9 cellular contexts compared by ENCODE assay signal in the genomic region with DNA sequence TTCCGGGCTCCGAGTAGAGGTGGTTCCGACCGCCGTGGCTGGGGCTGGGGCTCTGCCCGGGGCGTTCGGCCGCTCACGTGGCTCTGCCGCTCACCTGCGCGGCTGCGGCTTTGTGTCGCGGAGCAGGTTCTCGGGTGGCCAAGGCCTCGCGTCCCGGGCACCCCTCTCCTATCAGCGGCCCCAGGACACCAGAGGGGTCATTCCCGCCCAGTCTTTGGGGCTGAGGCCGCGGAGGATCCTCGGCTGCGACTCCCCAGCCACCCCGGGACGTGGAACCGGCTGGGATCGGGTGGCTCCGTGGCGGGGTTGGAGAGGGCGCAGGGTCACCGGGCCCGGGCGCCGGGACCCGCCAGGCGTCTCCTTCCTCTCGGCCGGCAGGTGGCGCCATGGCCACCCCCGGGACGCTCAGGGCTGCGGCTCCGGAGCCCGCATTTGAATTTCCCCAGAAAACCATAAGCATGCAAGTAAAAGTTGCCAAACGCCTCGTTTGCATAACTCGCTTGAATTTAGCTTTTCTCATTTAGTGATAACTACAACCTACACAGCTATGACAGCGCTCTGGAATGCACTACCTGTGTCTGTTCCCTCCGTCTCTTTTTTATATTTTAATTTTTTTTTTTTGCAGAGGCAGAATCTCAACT. TPM values are rescaled to one million over a fixed set of nuclear protein-coding genes. Genes with fewer than 3 reads are reported as not detected.
DNase-seq lines count a peak whose midpoint lies in the region; ATAC-seq, FAIRE-seq and TF ChIP-seq lines count a peak whose summit lies in the region.
"Had no signal": no experiment of that assay in that cellular context is flagged by ENCODE, and none has a peak within 500 bp of the region (broad histone marks: within the 10 kb centered on the region; RNA-seq: fewer than 3 reads in every experiment).

No MANE protein-coding gene starts in this region.

- no peaks in the 10 kb centered on the region for H3K36me3 ChIP-seq in esophagus (ENCODE audit: control insufficient read depth in 2 of 2, insufficient read depth in 2 of 2, low read length in 1 of 2)
- H3K36me3 ChIP-seq in muscle layer of duodenum (ENCODE audit: control insufficient read depth in 1 of 2, insufficient read depth in 2 of 2, low read length in 2 of 2), result no peaks in the 10 kb centered on the region

- H3K9me3 ChIP-seq in esophagus (ENCODE audit: control insufficient read depth in 2 of 2, insufficient read depth in 1 of 2, low read depth in 1 of 2, low read length in 1 of 2) (no peaks in the 10 kb centered on the region), muscle layer of duodenum (ENCODE audit: control insufficient read depth in 1 of 2, low read length in 2 of 2) (no peaks in the 10 kb centered on the region)

- DNase-seq in COLO829 (ENCODE audit: low spot score) (peak; percentile 63), H54 (ENCODE audit: insufficient read length, low spot score) (peak; percentile 77), NCI-H526 treated with DMSO at 0.1 percent for 48 hours (lab: John Stamatoyannopoulos, UW) (peak; percentile 82), activated T-cell treated with anti-CD3 and anti-CD28 coated beads for 4 hours (peak; percentile 48)
- DNase-seq in stimulated activated CD8-positive, alpha-beta memory T cell treated with anti-CD3 and anti-CD28 coated beads, Interleukin-4, amount 100 ng/mL, for 48 hours, result peak; percentile 76

- H3K4me3 ChIP-seq in esophagus (ENCODE audit: low read depth in 1 of 2, low read length in 2 of 2), result peak overlapping the region; percentile 25 to 29
- peak overlapping the region; percentile 44 to 76 for H3K4me3 ChIP-seq in muscle layer of duodenum (ENCODE audit: low read depth in 1 of 2, low read length in 2 of 2)

- H3K27ac ChIP-seq in esophagus (ENCODE audit: low read depth in 2 of 2, low read length in 1 of 2) (no peak overlapping the region), muscle layer of duodenum (ENCODE audit: low read length) (no peak overlapping the region)

- no peak for TF ChIP-seq POLR2A in H54 (IDR thresholded peaks at IDR 0.05; ENCODE audit: low read depth, low read length)

- FAIRE-seq in H54 (lab: Jason Lieb, UNC), result no peak
- FAIRE-seq: endometrium had no signal

- 2 to 3% methylated on average over 41 to 52 of the region's 52 CpGs for WGBS in esophagus, 2 donors

- peaks cover 3 to 5% of the 10 kb centered on the region in 2 donors for H3K4me1 ChIP-seq in esophagus (ENCODE audit: control insufficient read depth in 2 of 2, insufficient read depth in 2 of 2, low read length in 1 of 2)
- H3K4me1 ChIP-seq in muscle layer of duodenum (ENCODE audit: control insufficient read depth in 1 of 2, insufficient read depth in 2 of 2, low read length in 2 of 2), result peaks cover 0 to 10% of the 10 kb centered on the region in 2 donors

- H3K27me3 ChIP-seq in esophagus (ENCODE audit: control insufficient read depth in 1 of 2, insufficient read depth in 2 of 2, low read length in 2 of 2), result peaks cover 0 to 7% of the 10 kb centered on the region in 2 donors
- H3K27me3 ChIP-seq in muscle layer of duodenum (ENCODE audit: low read depth, low read length), result peaks cover 7% of the 10 kb centered on the region

- ATAC-seq in HG03095 (IDR thresholded peaks at IDR 0.05; ENCODE audit: unreplicated experiment), result no peak

RNA-seq across cellular contexts. Expression of a gene that starts 1.2 kb away (rescaled TPM):
- polyA plus RNA-seq in esophagus, result not detected

RNA-seq across cellular contexts. Expression of a gene that starts 42.2 kb away (rescaled TPM):
- polyA plus RNA-seq in esophagus, result 10 to 100 TPM in 1 of 2 donors, 1 to 10 TPM in 1; 5.4 to 10.1 TPM
